Comparison of ENCODE assay signal across 1 cellular context in genomic region chr17:3828852-3829232, GRCh38.
TF ChIP-seq lines count a peak whose summit lies in the region.

No MANE protein-coding gene starts in this region.

TF ChIP-seq in HepG2, 621 proteins besides CTCF, POLR2A, EP300 and RAD21:
- TF ChIP-seq ZNF512B (CRISPR knock-in tag; IDR thresholded peaks at IDR 0.05; ENCODE audit: borderline replicate concordance) (no peak), ZNF691 (CRISPR knock-in tag; IDR thresholded peaks at IDR 0.05; ENCODE audit: borderline replicate concordance, low read depth) (no peak), TCF12 (IDR thresholded peaks at IDR 0.05) (no peak), TCF12 (CRISPR knock-in tag; IDR thresholded peaks at IDR 0.05) (no peak), SIN3A (IDR thresholded peaks at IDR 0.05; ENCODE audit: borderline replicate concordance, low read depth, low read length) (no peak), ZNF784 (CRISPR knock-in tag; IDR thresholded peaks at IDR 0.05; ENCODE audit: borderline replicate concordance) (no peak), ZNF562 (CRISPR knock-in tag; IDR thresholded peaks at IDR 0.05; ENCODE audit: borderline replicate concordance) (no peak)
